ENCODE assay signal across 8 cellular contexts in genomic region chr1:236143104-236143948, GRCh38. TPM values are rescaled to one million over a fixed set of nuclear protein-coding genes. Genes with fewer than 3 reads are reported as not detected.
DNase-seq lines count a peak whose midpoint lies in the region; ATAC-seq lines count a peak whose summit lies in the region.

No MANE protein-coding gene starts in this region.

- DNase-seq in NCI-H524 (lab: John Stamatoyannopoulos, UW): peak; percentile 2 to 24
- no peak for DNase-seq in NCI-H524 treated with DMSO at 0.1 percent for 48 hours (lab: John Stamatoyannopoulos, UW)
- DNase-seq in SK-N-MC (ENCODE audit: low read depth, low spot score): no peak
- DNase-seq in caudate nucleus (lab: John Stamatoyannopoulos, UW): peak in 12 of 61 donors; percentile 14 to 56 (median 40)
- DNase-seq in left colon: no peak
- DNase-seq in stimulated activated CD4-positive, alpha-beta T cell treated with anti-CD3 and anti-CD28 coated beads, Interleukin-2, amount 100 ng/mL, for 48 hours: peak; percentile 21 to 23
- DNase-seq in NCI-H187 (lab: John Stamatoyannopoulos, UW): no peak

- peak overlapping the region; percentile 91 for H3K9ac ChIP-seq in SK-N-MC (ENCODE audit: insufficient read length)

- intact Hi-C loops in left colon (cut with DNase I, micrococcal nuclease): no loop called here

- peak overlapping the region; percentile 99 for H3K4me3 ChIP-seq in SK-N-MC

- ATAC-seq in HG02973 (IDR thresholded peaks at IDR 0.05; ENCODE audit: unreplicated experiment) (peak; percentile 29), left colon (peak; percentile 28)

- peaks cover 40% of the 10 kb centered on the region for H3K36me3 ChIP-seq in SK-N-MC (ENCODE audit: insufficient read depth, low read length)

- H3K27ac ChIP-seq in SK-N-MC: peak overlapping the region; percentile 84
- H3K27ac ChIP-seq in caudate nucleus (ENCODE audit: low read depth, low read length): peak overlapping the region; percentile 58

- H3K9me3 ChIP-seq in SK-N-MC (ENCODE audit: low read depth, low read length): no peaks in the 10 kb centered on the region

RNA-seq across cellular contexts. Expression of gene GPR137B, which starts 1.0 kb away (rescaled TPM):
- total RNA-seq in left colon: 1 to 10 TPM; 3.8 to 9.5 TPM

Comparison
In these comparisons a context has a peak if more than half of its experiments do, and no peak if none do; other contexts are left out.
1. DNase-seq: peak in NCI-H524 (2 of 2) and stimulated activated CD4-positive, alpha-beta T cell treated with anti-CD3 and anti-CD28 coated beads, Interleukin-2, amount 100 ng/mL, for 48 hours (2 of 2); none in NCI-H524 treated with DMSO at 0.1 percent for 48 hours (single experiment), SK-N-MC (single experiment), left colon (0 of 2) and NCI-H187 (0 of 2).